8 cellular contexts compared by ENCODE assay signal in genomic region chr15:84634228-84634837, GRCh38. TPM values are rescaled to one million over a fixed set of nuclear protein-coding genes. Genes with fewer than 3 reads are reported as not detected.
DNase-seq lines count a peak whose midpoint lies in the region; ATAC-seq and TF ChIP-seq lines count a peak whose summit lies in the region.

No MANE protein-coding gene starts in this region.

- intact Hi-C loops in Caco-2 (cut with micrococcal nuclease; ENCODE audit: unreplicated experiment) (no loop called here), Panc1 (cut with micrococcal nuclease; ENCODE audit: unreplicated experiment) (no loop called here), sciatic nerve (cut with DNase I) (no loop called here)

- H3K4me3 ChIP-seq in Caco-2 (ENCODE audit: low read depth, low read length) (peak overlapping the region; percentile 70), Panc1 (ENCODE audit: low read depth in 2 of 2, low read length in 2 of 2) (peak overlapping the region; percentile 81 to 92), epithelial cell of proximal tubule (ENCODE audit: low read depth, low read length) (peak overlapping the region; percentile 82), osteoblast (ENCODE audit: insufficient read depth, low read length) (peak overlapping the region; percentile 91)

- in situ Hi-C loops in Panc1 (cut with HindIII; ENCODE audit: low pct_unique_long_range_greater_than_20kb, low sequenced_read_pairs), result no loop called here

- no peaks in the 10 kb centered on the region for H3K4me1 Mint-ChIP-seq in Caco-2 (ENCODE audit: low read depth, unreplicated experiment)

- H3K27ac Mint-ChIP-seq in Caco-2 (ENCODE audit: unreplicated experiment), result no peak overlapping the region

- no peaks in the 10 kb centered on the region for H3K9me3 Mint-ChIP-seq in Caco-2 (ENCODE audit: unreplicated experiment)

- no TSS peak for BruUV-seq in Caco-2 (replicated peaks; lab: Mats Ljungman, UMichigan)
- no TSS peak for BruUV-seq in Panc1 (replicated peaks; lab: Mats Ljungman, UMichigan)

- CTCF ChIA-PET in Caco-2 (lab: Charles Lee), result interaction anchor here (1.1 to 2.1 kb wide), 2 partner anchors 34 to 35 kb away, joined by 3 to 10 read pairs; partner anchors contain the start of gene ZSCAN2
- CTCF ChIA-PET in Panc1 (lab: Charles Lee), result no interaction called here

- H3K27me3 Mint-ChIP-seq in Caco-2 (ENCODE audit: insufficient read depth, unreplicated experiment), result no peaks in the 10 kb centered on the region

- POLR2A ChIA-PET in Caco-2 (lab: Charles Lee), result no interaction called here
- POLR2A ChIA-PET in Panc1 (lab: Charles Lee), result interaction anchor here (0.5 kb wide), 1 partner anchor 15 kb away, joined by 6 read pairs; no protein-coding TSS in a partner anchor

- H3K27me3 ChIP-seq in Caco-2 (replicated peaks; ENCODE audit: control insufficient read depth, insufficient read depth, low read length) (no peaks in the 10 kb centered on the region), Panc1 (ENCODE audit: control insufficient read depth, insufficient read depth, low read length) (no peaks in the 10 kb centered on the region), osteoblast (ENCODE audit: insufficient read depth, low read length) (no peaks in the 10 kb centered on the region)

- ATAC-seq in Panc1 (no peak), sciatic nerve (no peak), GM21717 (IDR thresholded peaks at IDR 0.05; ENCODE audit: unreplicated experiment) (no peak)

- H3K27ac ChIP-seq in Panc1 (ENCODE audit: low read length), result peak overlapping the region; percentile 68
- H3K27ac ChIP-seq in osteoblast (ENCODE audit: low read depth, low read length), result no peak overlapping the region

- peak overlapping the region; percentile 60 for H2AFZ ChIP-seq in osteoblast (ENCODE audit: low read length)

- H3K79me2 ChIP-seq in osteoblast (ENCODE audit: insufficient read depth, low read length), result peaks cover 23% of the 10 kb centered on the region

- peak overlapping the region; percentile 99 for H3K4me2 ChIP-seq in osteoblast (ENCODE audit: insufficient read depth, low read length)

- no peaks in the 10 kb centered on the region for H3K36me3 ChIP-seq in Caco-2 (ENCODE audit: control insufficient read depth, insufficient read depth, low read length)
- H3K36me3 ChIP-seq in Panc1 (ENCODE audit: control insufficient read depth, insufficient read depth, low read length), result peaks cover 4% of the 10 kb centered on the region
- H3K36me3 ChIP-seq in osteoblast (ENCODE audit: insufficient read depth, low read length), result peaks cover 21% of the 10 kb centered on the region

- 0 out of 2 replicates have a peak, but pooled peaks cover 7% of the 10 kb centered on the region for H3K4me1 ChIP-seq in Caco-2
- H3K4me1 ChIP-seq in Panc1 (ENCODE audit: control insufficient read depth, insufficient read depth, low read length), result peaks cover 17% of the 10 kb centered on the region
- peaks cover 37% of the 10 kb centered on the region for H3K4me1 ChIP-seq in osteoblast (ENCODE audit: insufficient read depth, low read length)

- DNase-seq in Caco-2, result no peak
- DNase-seq in Panc1 (ENCODE audit: low read depth, low spot score), result no peak
- DNase-seq in epithelial cell of proximal tubule (ENCODE audit: low read depth), result no peak
- no peak for DNase-seq in osteoblast (ENCODE audit: insufficient read length, low spot score, missing footprints)
- DNase-seq in sciatic nerve (ENCODE audit: low spot score), result no peak
- no peak for DNase-seq in GDM1 (lab: John Stamatoyannopoulos, UW)
- DNase-seq in A172 (ENCODE audit: low spot score), result no peak

- no peak for TF ChIP-seq CTCF in Caco-2 (IDR thresholded peaks at IDR 0.05; ENCODE audit: insufficient read depth in 1 of 2, low read depth in 1 of 2, low read length in 1 of 2, severe bottlenecking in 1 of 2, unreplicated experiment in 1 of 2)
- no peak; the same call in 1 of the 2 replicates for TF ChIP-seq CTCF in Panc1 (IDR thresholded peaks at IDR 0.05)
- no peak for TF ChIP-seq CTCF in epithelial cell of proximal tubule (conservative IDR thresholded peaks at IDR 0.05; ENCODE audit: low read depth, low read length)
- TF ChIP-seq CTCF in osteoblast (IDR thresholded peaks at IDR 0.05; ENCODE audit: extremely low read depth, low read depth, low read length), result no peak

- peaks cover 29% of the 10 kb centered on the region for H3K36me3 Mint-ChIP-seq in Caco-2 (ENCODE audit: insufficient read depth, unreplicated experiment)

- peaks cover 2% of the 10 kb centered on the region for H4K20me1 ChIP-seq in osteoblast (ENCODE audit: insufficient read depth, low read length)

- H3K9me3 ChIP-seq in Caco-2, result no peaks in the 10 kb centered on the region
- H3K9me3 ChIP-seq in Panc1 (ENCODE audit: control insufficient read depth, insufficient read depth, low read depth, low read length), result no peaks in the 10 kb centered on the region
- H3K9me3 ChIP-seq in osteoblast (ENCODE audit: low read depth, low read length), result no peaks in the 10 kb centered on the region

- H3K4me3 Mint-ChIP-seq in Caco-2 (ENCODE audit: unreplicated experiment), result peak overlapping the region; percentile 91

RNA-seq across cellular contexts. Expression of gene WDR73, which starts 19.8 kb away (rescaled TPM):
- total RNA-seq in Caco-2 (2022) (32.5 and 32.7 TPM in 2 replicates), Panc1 (2021; ENCODE audit: unreplicated experiment) (39.0 TPM), epithelial cell of proximal tubule (14.7 and 20.5 TPM in 2 replicates), osteoblast (34.5 and 35.1 TPM in 2 replicates), sciatic nerve (29.5 TPM)
- 33.0 TPM for polyA plus RNA-seq in Panc1 (2012; ENCODE audit: insufficient read length)
- 17.8 and 19.0 TPM in 2 replicates for total RNA-seq in A172 (2014; rRNA removed; shearing (Covaris generic))

RNA-seq across cellular contexts. Expression of gene NMB, which starts 23.7 kb away (rescaled TPM):
- total RNA-seq in Caco-2 (2022) (7.5 and 8.6 TPM in 2 replicates), Panc1 (2021; ENCODE audit: unreplicated experiment) (9.5 TPM), epithelial cell of proximal tubule (16.1 and 17.4 TPM in 2 replicates), osteoblast (6.9 and 8.5 TPM in 2 replicates), sciatic nerve (15.4 TPM)
- polyA plus RNA-seq in Panc1 (2012; ENCODE audit: insufficient read length), result 11.8 TPM
- 0.53 and 2.8 TPM in 2 replicates for total RNA-seq in A172 (2014; rRNA removed; shearing (Covaris generic))

RNA-seq across cellular contexts. Expression of gene ZSCAN2, which starts 33.5 kb away (rescaled TPM):
- total RNA-seq in Caco-2 (2022) (12.7 and 12.9 TPM in 2 replicates), Panc1 (2021; ENCODE audit: unreplicated experiment) (16.8 TPM), epithelial cell of proximal tubule (22.6 and 34.0 TPM in 2 replicates), osteoblast (14.1 and 14.7 TPM in 2 replicates), sciatic nerve (8.5 TPM)
- 12.1 TPM for polyA plus RNA-seq in Panc1 (2012; ENCODE audit: insufficient read length)
- 13.2 and 17.5 TPM in 2 replicates for total RNA-seq in A172 (2014; rRNA removed; shearing (Covaris generic))
